Comparison of ENCODE assay signal across 11 cellular contexts in genomic region chrX:42869659-42870476, GRCh38.
A peak's percentile ranks its signal among the peaks of the same experiment; 100 is the strongest.
DNase-seq lines count a peak whose midpoint lies in the region; ATAC-seq lines count a peak whose summit lies in the region.
"Had no signal": no experiment of that assay in that cellular context is flagged by ENCODE, and none has a peak within 500 bp of the region (broad histone marks: within the 10 kb centered on the region; RNA-seq: fewer than 3 reads in every experiment).

No MANE protein-coding gene starts in this region.

- POLR2A ChIA-PET in activated CD4-positive, alpha-beta memory T cell treated with anti-CD3 and anti-CD28 coated beads for 36 hours (lab: Charles Lee) = no interaction called here
- POLR2A ChIA-PET in activated CD4-positive, alpha-beta memory T cell treated with anti-CD3 and anti-CD28 coated beads, Interleukin-2, amount 10 ng/mL, durations not matched to agents 7 days and 5 days (lab: Charles Lee) = no interaction called here

- H3K4me3 Mint-ChIP-seq in activated CD4-positive, alpha-beta memory T cell treated with anti-CD3 and anti-CD28 coated beads for 36 hours = no peak overlapping the region
- no peak overlapping the region for H3K4me3 Mint-ChIP-seq in activated CD4-positive, alpha-beta memory T cell treated with anti-CD3 and anti-CD28 coated beads, Interleukin-2, amount 10 ng/mL, durations not matched to agents 7 days and 5 days

- H3K9me3 Mint-ChIP-seq in activated CD4-positive, alpha-beta memory T cell treated with anti-CD3 and anti-CD28 coated beads for 36 hours = no peaks in the 10 kb centered on the region
- no peaks in the 10 kb centered on the region for H3K9me3 Mint-ChIP-seq in activated CD4-positive, alpha-beta memory T cell treated with anti-CD3 and anti-CD28 coated beads, Interleukin-2, amount 10 ng/mL, durations not matched to agents 7 days and 5 days

- no peaks in the 10 kb centered on the region for H3K27me3 Mint-ChIP-seq in activated CD4-positive, alpha-beta memory T cell treated with anti-CD3 and anti-CD28 coated beads for 36 hours
- no peaks in the 10 kb centered on the region for H3K27me3 Mint-ChIP-seq in activated CD4-positive, alpha-beta memory T cell treated with anti-CD3 and anti-CD28 coated beads, Interleukin-2, amount 10 ng/mL, durations not matched to agents 7 days and 5 days

- peak; percentile 7 for DNase-seq in activated CD4-positive, alpha-beta memory T cell treated with anti-CD3 and anti-CD28 coated beads for 36 hours
- DNase-seq in activated CD4-positive, alpha-beta memory T cell treated with anti-CD3 and anti-CD28 coated beads, Interleukin-2, amount 10 ng/mL, durations not matched to agents 7 days and 5 days = no peak
- no peak for DNase-seq in COLO668 (lab: John Stamatoyannopoulos, UW; ENCODE audit: unreplicated experiment)
- no peak for DNase-seq in NOMO-1 treated with DMSO at 0.1 percent for 48 hours (lab: John Stamatoyannopoulos, UW; ENCODE audit: unreplicated experiment)
- no peak for DNase-seq in stimulated activated CD4-positive, alpha-beta T cell treated with anti-CD3 and anti-CD28 coated beads, Interleukin-2, amount 100 ng/mL, for 48 hours
- DNase-seq in Kasumi-1 (lab: John Stamatoyannopoulos, UW) = no peak
- DNase-seq: lower lobe of right lung, SK-N-SH had no signal

- peak; percentile 86 for ATAC-seq in HG02571 (IDR thresholded peaks at IDR 0.05; ENCODE audit: unreplicated experiment)
- ATAC-seq in HG03432 (IDR thresholded peaks at IDR 0.05; ENCODE audit: unreplicated experiment) = peak; percentile 93
- ATAC-seq: A549, lower lobe of right lung had no signal

- intact Hi-C loops in activated CD4-positive, alpha-beta memory T cell treated with anti-CD3 and anti-CD28 coated beads for 36 hours (cut with micrococcal nuclease) = no loop called here

- peaks cover 16% of the 10 kb centered on the region for H3K4me1 Mint-ChIP-seq in activated CD4-positive, alpha-beta memory T cell treated with anti-CD3 and anti-CD28 coated beads for 36 hours (ENCODE audit: low read depth)
- H3K4me1 Mint-ChIP-seq in activated CD4-positive, alpha-beta memory T cell treated with anti-CD3 and anti-CD28 coated beads, Interleukin-2, amount 10 ng/mL, durations not matched to agents 7 days and 5 days = peaks cover 3% of the 10 kb centered on the region

- H3K27ac Mint-ChIP-seq in activated CD4-positive, alpha-beta memory T cell treated with anti-CD3 and anti-CD28 coated beads for 36 hours = no peak overlapping the region
- no peak overlapping the region for H3K27ac Mint-ChIP-seq in activated CD4-positive, alpha-beta memory T cell treated with anti-CD3 and anti-CD28 coated beads, Interleukin-2, amount 10 ng/mL, durations not matched to agents 7 days and 5 days

- CTCF ChIA-PET in activated CD4-positive, alpha-beta memory T cell treated with anti-CD3 and anti-CD28 coated beads for 36 hours (lab: Charles Lee) = no interaction called here
- CTCF ChIA-PET in activated CD4-positive, alpha-beta memory T cell treated with anti-CD3 and anti-CD28 coated beads, Interleukin-2, amount 10 ng/mL, durations not matched to agents 7 days and 5 days (lab: Charles Lee) = no interaction called here

- no peaks in the 10 kb centered on the region for H3K36me3 Mint-ChIP-seq in activated CD4-positive, alpha-beta memory T cell treated with anti-CD3 and anti-CD28 coated beads for 36 hours
- H3K36me3 Mint-ChIP-seq in activated CD4-positive, alpha-beta memory T cell treated with anti-CD3 and anti-CD28 coated beads, Interleukin-2, amount 10 ng/mL, durations not matched to agents 7 days and 5 days (ENCODE audit: low read depth) = no peaks in the 10 kb centered on the region
